In genomic region chr3:39005295-39005694, GRCh38 we compare ENCODE assay signal across 27 cellular contexts. TPM values are rescaled to one million over a fixed set of nuclear protein-coding genes. Genes with fewer than 3 reads are reported as not detected.
"Had no signal": no experiment of that assay in that cellular context is flagged by ENCODE, and none has a peak within 500 bp of the region (broad histone marks: within the 10 kb centered on the region; RNA-seq: fewer than 3 reads in every experiment).

No MANE protein-coding gene starts in this region.

- H3K4me3 ChIP-seq: coronary artery, esophagus squamous epithelium, lung, psoas muscle, smooth muscle cell, suprapubic skin, transverse colon, upper lobe of right lung, uterus had no signal

- H3K36me3 ChIP-seq: esophagus squamous epithelium, suprapubic skin, transverse colon, upper lobe of right lung, uterus had no signal

- H3K4me2 ChIP-seq: smooth muscle cell had no signal

- H3K9me3 ChIP-seq: esophagus squamous epithelium, psoas muscle, suprapubic skin, transverse colon, upper lobe of right lung, uterus had no signal

- H3K27ac ChIP-seq: coronary artery, esophagus squamous epithelium, psoas muscle, suprapubic skin, transverse colon, upper lobe of right lung, uterus had no signal

- H3K9me3 Mint-ChIP-seq: effector memory CD8-positive, alpha-beta T cell; stimulated activated naive CD8-positive, alpha-beta T cell treated with anti-CD3 and anti-CD28 coated beads, Interleukin-15, amount 100 ng/mL, for 72 hours had no signal

- H3K4me1 Mint-ChIP-seq: memory B cell; nephron; stimulated activated naive CD8-positive, alpha-beta T cell treated with anti-CD3 and anti-CD28 coated beads, Interleukin-15, amount 100 ng/mL, for 72 hours had no signal

- ATAC-seq: effector memory CD8-positive, alpha-beta T cell; left lobe of liver; naive thymus-derived CD4-positive, alpha-beta T cell; psoas muscle; sciatic nerve; stimulated activated naive CD8-positive, alpha-beta T cell treated with anti-CD3 and anti-CD28 coated beads, Interleukin-15, amount 100 ng/mL, for 72 hours; upper lobe of right lung had no signal

- H3K27me3 ChIP-seq: esophagus squamous epithelium, suprapubic skin, transverse colon, upper lobe of right lung, uterus had no signal

- H3K4me1 ChIP-seq: esophagus squamous epithelium, psoas muscle, suprapubic skin, transverse colon, upper lobe of right lung, uterus had no signal

- DNase-seq: effector memory CD8-positive, alpha-beta T cell; erythroblast; esophagus squamous epithelium; foreskin melanocyte; head of caudate nucleus; midbrain; naive thymus-derived CD4-positive, alpha-beta T cell; nucleus accumbens; posterior cingulate gyrus; psoas muscle; stimulated activated CD4-positive, alpha-beta T cell treated with anti-CD3 and anti-CD28 coated beads, Interleukin-12 subunit alpha, Interleukin-12 subunit beta, amount 100 ng/mL, for 4 hours; stimulated activated CD4-positive, alpha-beta T cell treated with anti-CD3 and anti-CD28 coated beads, Interleukin-1b, Interleukin-23, amount 100 ng/mL, for 48 hours; stimulated activated CD4-positive, alpha-beta T cell treated with anti-CD3 and anti-CD28 coated beads, Interleukin-4, amount 100 ng/mL, for 1 hour; stimulated activated CD8-positive, alpha-beta memory T cell treated with anti-CD3 and anti-CD28 coated beads, Interleukin-4, amount 100 ng/mL, for 48 hours; stimulated activated naive CD4-positive, alpha-beta T cell; stimulated activated naive CD8-positive, alpha-beta T cell treated with anti-CD3 and anti-CD28 coated beads, Interleukin-15, amount 100 ng/mL, for 72 hours; transverse colon; upper lobe of right lung; uterus had no signal

- H3K4me3 Mint-ChIP-seq: effector memory CD8-positive, alpha-beta T cell; memory B cell; naive thymus-derived CD4-positive, alpha-beta T cell; nephron; stimulated activated naive CD8-positive, alpha-beta T cell treated with anti-CD3 and anti-CD28 coated beads, Interleukin-15, amount 100 ng/mL, for 72 hours had no signal

- H3K27ac Mint-ChIP-seq: effector memory CD8-positive, alpha-beta T cell; memory B cell; naive thymus-derived CD4-positive, alpha-beta T cell; stimulated activated naive CD8-positive, alpha-beta T cell treated with anti-CD3 and anti-CD28 coated beads, Interleukin-15, amount 100 ng/mL, for 72 hours had no signal

- H3K36me3 Mint-ChIP-seq: naive thymus-derived CD4-positive, alpha-beta T cell had no signal

RNA-seq across cellular contexts. Expression of gene SCN11A, which starts 46.4 kb away (rescaled TPM):
- polyA plus RNA-seq: naive thymus-derived CD4-positive, alpha-beta T cell; smooth muscle cell had no signal
